In the genomic region with DNA sequence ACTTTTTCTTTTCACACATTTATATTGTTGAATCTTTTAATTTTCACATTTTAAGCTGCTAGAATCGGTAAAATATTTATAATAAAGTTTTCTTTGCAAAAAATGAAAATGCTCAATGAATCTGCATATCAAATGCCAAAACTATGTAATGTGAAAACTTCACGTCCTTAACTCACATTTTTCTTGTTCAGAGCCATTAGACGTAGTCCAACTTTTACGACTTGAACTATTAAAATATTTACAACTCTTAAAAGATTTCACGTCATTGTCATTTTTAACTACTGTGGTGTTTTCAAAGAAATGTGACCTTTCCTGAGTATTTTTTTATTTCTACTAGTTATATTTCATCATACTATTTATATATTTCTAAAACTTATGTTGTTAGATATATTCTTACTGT, we compare ENCODE assay signal across 1 cellular context.
TF ChIP-seq lines count a peak whose summit lies in the region.

No MANE protein-coding gene starts in this region.

TF ChIP-seq in K562, 482 proteins besides CTCF, POLR2A, EP300 and RAD21 (continued from another document):
- TF ChIP-seq ZBTB11 (CRISPR knock-in tag; IDR thresholded peaks at IDR 0.05) (peak in 1 of 3 experiments; percentile 60; a peak in 1 of 6 replicates), MTF1 (CRISPR knock-in tag; IDR thresholded peaks at IDR 0.05; ENCODE audit: borderline replicate concordance) (peak; percentile 94), ZNF408 (CRISPR knock-in tag; IDR thresholded peaks at IDR 0.05; ENCODE audit: low read depth) (peak; percentile 92), PPARD (CRISPR knock-in tag; IDR thresholded peaks at IDR 0.05) (peak; percentile 85; the same call in 1 of the 2 replicates), PHB (CRISPR knock-in tag; IDR thresholded peaks at IDR 0.05) (no peak), NFIX (CRISPR knock-in tag; IDR thresholded peaks at IDR 0.05; ENCODE audit: low read depth) (peak; percentile 82), SP1 (CRISPR knock-in tag; IDR thresholded peaks at IDR 0.05) (no peak), LARP7 (IDR thresholded peaks at IDR 0.05) (no peak), CHCHD3 (CRISPR knock-in tag; IDR thresholded peaks at IDR 0.05) (peak; percentile 49; the same call in 1 of the 2 replicates), ZNF707 (CRISPR knock-in tag; conservative IDR thresholded peaks at IDR 0.05) (peak; percentile 82), TOE1 (IDR thresholded peaks at IDR 0.05; ENCODE audit: borderline replicate concordance) (no peak), TOE1 (CRISPR knock-in tag; IDR thresholded peaks at IDR 0.05; ENCODE audit: borderline replicate concordance, low read depth) (no peak), SMAD1 (IDR thresholded peaks at IDR 0.05; ENCODE audit: low read depth, low read length, partially characterized antibody) (no peak), ZNF140 (CRISPR knock-in tag; IDR thresholded peaks at IDR 0.05) (peak; percentile 91), BCOR (IDR thresholded peaks at IDR 0.05) (no peak), DPF2 (IDR thresholded peaks at IDR 0.05) (no peak), ZFP30 (CRISPR knock-in tag; IDR thresholded peaks at IDR 0.05; ENCODE audit: borderline replicate concordance) (peak; percentile 75; the same call in 1 of the 2 replicates), ZNF79 (CRISPR knock-in tag; IDR thresholded peaks at IDR 0.05; ENCODE audit: low read depth) (0 out of 2 replicates have a peak, but pooled peaks have one; percentile 55), HNRNPK (IDR thresholded peaks at IDR 0.05; ENCODE audit: low read depth, low read length, poor library complexity, severe bottlenecking) (no peak), GABPB2 (CRISPR knock-in tag; conservative IDR thresholded peaks at IDR 0.05) (peak; percentile 93), ZNF277 (CRISPR knock-in tag; IDR thresholded peaks at IDR 0.05; ENCODE audit: borderline replicate concordance) (peak; percentile 99), SAFB2 (IDR thresholded peaks at IDR 0.05; ENCODE audit: borderline replicate concordance, low read depth, low read length, severe bottlenecking) (no peak), ZNF3 (CRISPR knock-in tag; IDR thresholded peaks at IDR 0.05) (peak; percentile 64; the same call in 1 of the 2 replicates), CREBBP (IDR thresholded peaks at IDR 0.05; ENCODE audit: low read depth, low read length) (no peak), ZNF174 (CRISPR knock-in tag; IDR thresholded peaks at IDR 0.05) (0 out of 2 replicates have a peak, but pooled peaks have one; percentile 41), CEBPG (CRISPR knock-in tag; IDR thresholded peaks at IDR 0.05) (no peak), CEBPG (tag; conservative IDR thresholded peaks at IDR 0.05 in 1 of 2, IDR thresholded peaks at IDR 0.05 in 1 of 2) (0 out of 4 replicates have a peak, but pooled peaks of 1 of the 2 experiments have one; percentile 16), RNF219 (CRISPR knock-in tag; IDR thresholded peaks at IDR 0.05) (0 out of 2 replicates have a peak, but pooled peaks have one; percentile 64), SLC30A9 (CRISPR knock-in tag; IDR thresholded peaks at IDR 0.05) (peak; percentile 70; the same call in 1 of the 2 replicates), WHSC1 (IDR thresholded peaks at IDR 0.05; ENCODE audit: low read length) (no peak), TCF15 (CRISPR knock-in tag; IDR thresholded peaks at IDR 0.05) (peak; percentile 81; the same call in 1 of the 2 replicates), GMEB1 (CRISPR knock-in tag; IDR thresholded peaks at IDR 0.05) (0 out of 2 replicates have a peak, but pooled peaks have one; percentile 31), TCF7L2 (IDR thresholded peaks at IDR 0.05; ENCODE audit: low read depth, low read length) (no peak), ZNF436 (CRISPR knock-in tag; IDR thresholded peaks at IDR 0.05) (peak; percentile 42; the same call in 1 of the 2 replicates), ZNF518B (CRISPR knock-in tag; IDR thresholded peaks at IDR 0.05) (0 out of 2 replicates have a peak, but pooled peaks have one; percentile 70)
- TF ChIP-seq, protein P1, sequence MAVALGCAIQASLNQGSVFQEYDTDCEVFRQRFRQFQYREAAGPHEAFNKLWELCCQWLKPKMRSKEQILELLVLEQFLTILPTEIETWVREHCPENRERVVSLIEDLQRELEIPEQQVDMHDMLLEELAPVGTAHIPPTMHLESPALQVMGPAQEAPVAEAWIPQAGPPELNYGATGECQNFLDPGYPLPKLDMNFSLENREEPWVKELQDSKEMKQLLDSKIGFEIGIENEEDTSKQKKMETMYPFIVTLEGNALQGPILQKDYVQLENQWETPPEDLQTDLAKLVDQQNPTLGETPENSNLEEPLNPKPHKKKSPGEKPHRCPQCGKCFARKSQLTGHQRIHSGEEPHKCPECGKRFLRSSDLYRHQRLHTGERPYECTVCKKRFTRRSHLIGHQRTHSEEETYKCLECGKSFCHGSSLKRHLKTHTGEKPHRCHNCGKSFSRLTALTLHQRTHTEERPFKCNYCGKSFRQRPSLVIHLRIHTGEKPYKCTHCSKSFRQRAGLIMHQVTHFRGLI (CRISPR knock-in tag; IDR thresholded peaks at IDR 0.05): peak; percentile 84
- TF ChIP-seq, protein P2, sequence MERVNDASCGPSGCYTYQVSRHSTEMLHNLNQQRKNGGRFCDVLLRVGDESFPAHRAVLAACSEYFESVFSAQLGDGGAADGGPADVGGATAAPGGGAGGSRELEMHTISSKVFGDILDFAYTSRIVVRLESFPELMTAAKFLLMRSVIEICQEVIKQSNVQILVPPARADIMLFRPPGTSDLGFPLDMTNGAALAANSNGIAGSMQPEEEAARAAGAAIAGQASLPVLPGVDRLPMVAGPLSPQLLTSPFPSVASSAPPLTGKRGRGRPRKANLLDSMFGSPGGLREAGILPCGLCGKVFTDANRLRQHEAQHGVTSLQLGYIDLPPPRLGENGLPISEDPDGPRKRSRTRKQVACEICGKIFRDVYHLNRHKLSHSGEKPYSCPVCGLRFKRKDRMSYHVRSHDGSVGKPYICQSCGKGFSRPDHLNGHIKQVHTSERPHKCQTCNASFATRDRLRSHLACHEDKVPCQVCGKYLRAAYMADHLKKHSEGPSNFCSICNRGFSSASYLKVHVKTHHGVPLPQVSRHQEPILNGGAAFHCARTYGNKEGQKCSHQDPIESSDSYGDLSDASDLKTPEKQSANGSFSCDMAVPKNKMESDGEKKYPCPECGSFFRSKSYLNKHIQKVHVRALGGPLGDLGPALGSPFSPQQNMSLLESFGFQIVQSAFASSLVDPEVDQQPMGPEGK (CRISPR knock-in tag; IDR thresholded peaks at IDR 0.05; ENCODE audit: borderline replicate concordance): 0 out of 2 replicates have a peak, but pooled peaks have one; percentile 73
